In the genomic region with DNA sequence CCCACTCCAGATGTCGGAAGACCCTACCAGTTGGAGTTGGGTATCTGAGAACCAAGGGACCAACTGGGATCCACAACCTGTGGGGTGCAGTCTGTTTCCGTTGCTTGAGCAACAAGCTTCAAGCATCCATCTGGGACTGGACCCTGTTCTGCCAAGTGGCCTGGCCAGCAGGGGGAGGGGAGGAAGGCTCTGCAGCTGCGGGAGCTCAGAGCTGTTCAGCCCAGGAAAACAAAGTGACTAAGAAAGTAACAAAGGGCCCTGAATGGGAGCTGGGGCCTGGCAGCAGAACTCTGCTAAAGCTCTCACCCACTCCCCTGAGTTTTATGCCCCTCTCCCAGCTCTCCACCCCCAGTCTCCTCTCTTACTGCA, we compare ENCODE assay signal across 13 cellular contexts. TPM values are rescaled to one million over a fixed set of nuclear protein-coding genes. Genes with fewer than 3 reads are reported as not detected.
DNase-seq lines count a peak whose midpoint lies in the region; ATAC-seq and TF ChIP-seq lines count a peak whose summit lies in the region.
"Had no signal": no experiment of that assay in that cellular context is flagged by ENCODE, and none has a peak within 500 bp of the region (broad histone marks: within the 10 kb centered on the region; RNA-seq: fewer than 3 reads in every experiment).

No MANE protein-coding gene starts in this region.

- ATAC-seq in GM18498 (IDR thresholded peaks at IDR 0.05; ENCODE audit: unreplicated experiment) (no peak), HG03280 (IDR thresholded peaks at IDR 0.05; ENCODE audit: unreplicated experiment) (no peak)

- DNase-seq in HFF-Myc (ENCODE audit: extremely low read depth, low read depth) (no peak), dorsolateral prefrontal cortex (peak; percentile 77 to 92 (median 92)), inferior parietal cortex (ENCODE audit: extremely low spot score) (peak; percentile 76), smooth muscle cell of the brain vasculature (ENCODE audit: low read depth, low spot score) (peak; percentile 57), NCI-H1436 treated with DMSO at 0.1 percent for 48 hours (lab: John Stamatoyannopoulos, UW) (no peak), SK-N-DZ (ENCODE audit: low spot score) (no peak)
- DNase-seq: activated CD4-positive, alpha-beta T cell treated with anti-CD3 and anti-CD28 coated beads, Interleukin-2, amount 50 U/mL, for 48 hours; NCI-H1092; PC-9 had no signal

- no peak overlapping the region for H3K4me3 ChIP-seq in HFF-Myc (replicated peaks; ENCODE audit: low read depth, low read length)
- H3K4me3 ChIP-seq in dorsolateral prefrontal cortex = peak overlapping the region in 44 of 59 donors; percentile 3 to 89 (median 80)
- H3K4me3 ChIP-seq: coronary artery, lung, PC-9 had no signal

- intact Hi-C loops in dorsolateral prefrontal cortex (cut with DNase I) = loop anchor here in 1 of 2 donors (1.0 to 5.0 kb wide), 2 partner anchors 24 to 41 kb away; no protein-coding TSS in a partner anchor

- no peaks in the 10 kb centered on the region for H3K27me3 ChIP-seq in dorsolateral prefrontal cortex

- TF ChIP-seq CTCF in HFF-Myc (IDR thresholded peaks at IDR 0.05; ENCODE audit: low read depth, low read length, missing control alignments) (peak; percentile 15), dorsolateral prefrontal cortex (IDR thresholded peaks at IDR 0.05 in 54 of 56, conservative IDR thresholded peaks at IDR 0.05 in 2 of 56; ENCODE audit: low read depth in 1 of 56, partially characterized antibody in 56 of 56) (peak in 49 of 56 donors; percentile 12 to 68 (median 47))

- peak overlapping the region; percentile 73 to 99 (median 95) for H3K27ac ChIP-seq in dorsolateral prefrontal cortex
- H3K27ac ChIP-seq: PC-9 had no signal

RNA-seq across cellular contexts. Expression of a gene that starts 2.7 kb away (rescaled TPM):
- total RNA-seq in dorsolateral prefrontal cortex = 100 to 1,000 TPM; 151 to 285 (median 212) TPM
- polyA plus RNA-seq in SK-N-DZ (2014; cell fraction: cytosol; rRNA removed) = 16.3 and 17.9 TPM in 2 replicates
- polyA plus RNA-seq in SK-N-DZ (2014; cell fraction: nucleus; rRNA removed) = 17.2 and 21.0 TPM in 2 replicates

RNA-seq across cellular contexts. Expression of a gene that starts 17.7 kb away (rescaled TPM):
- total RNA-seq in dorsolateral prefrontal cortex = 10 to 100 TPM; 24.8 to 60.8 (median 39.0) TPM
- polyA plus RNA-seq in SK-N-DZ (2014; cell fraction: cytosol; rRNA removed) = 28.7 and 40.8 TPM in 2 replicates
- polyA plus RNA-seq in SK-N-DZ (2014; cell fraction: nucleus; rRNA removed) = 26.0 and 51.8 TPM in 2 replicates

RNA-seq across cellular contexts. Expression of a gene that starts 48.1 kb away (rescaled TPM):
- total RNA-seq in dorsolateral prefrontal cortex = 1 to 10 TPM in 112 of 120 experiments, under 1 TPM in 8; 0.15 to 7.3 (median 2.6) TPM
- 0.44 and 0.84 TPM in 2 replicates for polyA plus RNA-seq in SK-N-DZ (2014; cell fraction: cytosol; rRNA removed)
- polyA plus RNA-seq in SK-N-DZ (2014; cell fraction: nucleus; rRNA removed) = 9.2 and 9.9 TPM in 2 replicates

Comparison
In these comparisons a context has a peak if more than half of its experiments do, and no peak if none do; other contexts are left out.
1. DNase-seq: peak in dorsolateral prefrontal cortex (10 of 10), inferior parietal cortex (single experiment) and smooth muscle cell of the brain vasculature (single experiment); none in HFF-Myc (single experiment), NCI-H1436 treated with DMSO at 0.1 percent for 48 hours (single experiment) and SK-N-DZ (single experiment).